ENCODE assay signal across 16 cellular contexts in genomic region chr13:52165410-52165809, GRCh38.
"Had no signal": no experiment of that assay in that cellular context is flagged by ENCODE, and none has a peak within 500 bp of the region (broad histone marks: within the 10 kb centered on the region; RNA-seq: fewer than 3 reads in every experiment).

No MANE protein-coding gene starts in this region.

- DNase-seq: activated CD4-positive, alpha-beta memory T cell treated with anti-CD3 and anti-CD28 coated beads for 36 hours; activated CD4-positive, alpha-beta T cell treated with anti-CD3 and anti-CD28 coated beads for 48 hours; activated effector memory CD4-positive, alpha-beta T cell treated with anti-CD3 and anti-CD28 coated beads, Interleukin-2, amount 50 U/mL, for 16 hours; activated naive CD4-positive, alpha-beta T cell treated with anti-CD3 and anti-CD28 coated beads, Interleukin-2, amount 10 ng/mL, durations not matched to agents 7 days and 5 days; activated naive CD8-positive, alpha-beta T cell treated with anti-CD3 and anti-CD28 coated beads, Interleukin-2, amount 50 U/mL, for 24 hours; body of pancreas; effector memory CD4-positive, alpha-beta T cell; esophagus squamous epithelium; gastrocnemius medialis; natural killer cell; sigmoid colon; stimulated activated CD4-positive, alpha-beta T cell treated with anti-CD3 and anti-CD28 coated beads, Interleukin-4, amount 100 ng/mL, for 24 hours; T-cell had no signal

- H3K27me3 ChIP-seq: body of pancreas, cardiac muscle cell, esophagus squamous epithelium, gastrocnemius medialis, sigmoid colon, tibial nerve, vagina had no signal

- H3K27ac ChIP-seq: body of pancreas, cardiac muscle cell, esophagus squamous epithelium, gastrocnemius medialis, sigmoid colon, tibial nerve, vagina had no signal
